Comparison of ENCODE assay signal across 8 cellular contexts in the genomic region with DNA sequence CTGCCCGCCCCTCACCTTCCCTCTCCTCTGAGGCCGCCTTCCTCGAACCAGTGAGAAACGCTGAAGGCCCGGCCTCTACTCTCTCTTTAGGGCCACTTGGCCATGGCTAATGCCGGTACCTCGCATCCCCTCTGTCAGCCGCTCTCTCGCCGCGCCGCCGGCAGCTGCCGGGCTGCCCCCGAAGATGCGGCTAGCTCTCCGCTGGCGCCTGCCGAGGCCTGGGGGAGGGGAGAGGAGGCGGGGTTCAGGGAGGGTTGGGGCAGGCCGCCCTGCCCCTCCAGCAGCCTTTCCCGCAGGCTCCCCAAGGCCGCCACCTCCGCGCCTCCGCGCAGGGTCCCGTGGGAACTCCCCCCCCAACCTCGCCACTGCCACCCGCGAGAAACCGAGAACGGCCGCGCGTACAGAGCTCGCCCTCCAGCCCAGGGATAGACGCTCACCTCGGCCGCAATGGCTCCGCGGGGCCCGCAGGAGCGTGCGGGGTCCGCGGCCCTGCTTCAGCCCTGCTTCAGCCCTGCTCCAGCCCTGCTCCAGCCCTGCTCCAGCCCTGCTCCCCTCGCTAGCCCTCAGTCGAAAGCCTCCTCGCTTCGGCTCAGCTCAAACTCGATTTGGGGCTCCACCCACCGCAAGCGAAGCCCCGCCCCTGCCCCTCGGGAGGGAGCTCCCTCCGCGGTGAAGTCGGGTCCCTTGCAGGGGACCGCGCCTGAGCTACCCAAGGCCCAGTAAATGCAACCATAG. TPM values are rescaled to one million over a fixed set of nuclear protein-coding genes. Genes with fewer than 3 reads are reported as not detected.
DNase-seq lines count a peak whose midpoint lies in the region; ATAC-seq and TF ChIP-seq lines count a peak whose summit lies in the region.

A gene with protein sequence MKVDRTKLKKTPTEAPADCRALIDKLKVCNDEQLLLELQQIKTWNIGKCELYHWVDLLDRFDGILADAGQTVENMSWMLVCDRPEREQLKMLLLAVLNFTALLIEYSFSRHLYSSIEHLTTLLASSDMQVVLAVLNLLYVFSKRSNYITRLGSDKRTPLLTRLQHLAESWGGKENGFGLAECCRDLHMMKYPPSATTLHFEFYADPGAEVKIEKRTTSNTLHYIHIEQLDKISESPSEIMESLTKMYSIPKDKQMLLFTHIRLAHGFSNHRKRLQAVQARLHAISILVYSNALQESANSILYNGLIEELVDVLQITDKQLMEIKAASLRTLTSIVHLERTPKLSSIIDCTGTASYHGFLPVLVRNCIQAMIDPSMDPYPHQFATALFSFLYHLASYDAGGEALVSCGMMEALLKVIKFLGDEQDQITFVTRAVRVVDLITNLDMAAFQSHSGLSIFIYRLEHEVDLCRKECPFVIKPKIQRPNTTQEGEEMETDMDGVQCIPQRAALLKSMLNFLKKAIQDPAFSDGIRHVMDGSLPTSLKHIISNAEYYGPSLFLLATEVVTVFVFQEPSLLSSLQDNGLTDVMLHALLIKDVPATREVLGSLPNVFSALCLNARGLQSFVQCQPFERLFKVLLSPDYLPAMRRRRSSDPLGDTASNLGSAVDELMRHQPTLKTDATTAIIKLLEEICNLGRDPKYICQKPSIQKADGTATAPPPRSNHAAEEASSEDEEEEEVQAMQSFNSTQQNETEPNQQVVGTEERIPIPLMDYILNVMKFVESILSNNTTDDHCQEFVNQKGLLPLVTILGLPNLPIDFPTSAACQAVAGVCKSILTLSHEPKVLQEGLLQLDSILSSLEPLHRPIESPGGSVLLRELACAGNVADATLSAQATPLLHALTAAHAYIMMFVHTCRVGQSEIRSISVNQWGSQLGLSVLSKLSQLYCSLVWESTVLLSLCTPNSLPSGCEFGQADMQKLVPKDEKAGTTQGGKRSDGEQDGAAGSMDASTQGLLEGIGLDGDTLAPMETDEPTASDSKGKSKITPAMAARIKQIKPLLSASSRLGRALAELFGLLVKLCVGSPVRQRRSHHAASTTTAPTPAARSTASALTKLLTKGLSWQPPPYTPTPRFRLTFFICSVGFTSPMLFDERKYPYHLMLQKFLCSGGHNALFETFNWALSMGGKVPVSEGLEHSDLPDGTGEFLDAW (N-terminal part only) (minus strand): TSS at position 569 of the 735 bp plus-strand sequence. CDS start 32,612 bp downstream, outside the sequence.

- TF ChIP-seq CTCF in Calu3 (IDR thresholded peaks at IDR 0.05; ENCODE audit: unreplicated experiment) (no peak), fibroblast of lung (conservative IDR thresholded peaks at IDR 0.05 in 1 of 2, IDR thresholded peaks at IDR 0.05 in 1 of 2; ENCODE audit: low read depth in 1 of 2, low read length in 2 of 2) (no peak)

- BruUV-seq in Calu3 (replicated peaks; lab: Mats Ljungman, UMichigan) = no TSS peak

- peak within 1 kb of the TSS; percentile 74 for H3K27ac Mint-ChIP-seq in Calu3 (ENCODE audit: unreplicated experiment)
- peak within 1 kb of the TSS; percentile 80 for H3K27ac Mint-ChIP-seq in activated T-helper 1 cell treated with anti-CD3 and anti-CD28 coated beads, Interleukin-12 subunit alpha, Interleukin-12 subunit beta, Interleukin-2, Interleukin-4 antibody, amounts not matched to agents 30 ng/mL and 10 ng/mL and 1 ng/mL, durations not matched to agents 14 hours and 24 hours and 36 hours
- peak within 1 kb of the TSS; percentile 71 to 97 (median 92) for H3K27ac Mint-ChIP-seq in naive thymus-derived CD4-positive, alpha-beta T cell
- peak within 1 kb of the TSS; percentile 87 for H3K27ac Mint-ChIP-seq in stimulated activated memory B cell treated with anti-CD40 and anti-IgM and Interleukin-4, amounts not matched to agents 10 μg/mL and 1 μg/mL and 100 μg/mL, for 72 hours

- H3K27me3 ChIP-seq in Karpas-422 (ENCODE audit: low read length) = no peaks in the 10 kb centered on the region
- H3K27me3 ChIP-seq in fibroblast of lung (ENCODE audit: control insufficient read depth, insufficient read depth, low read length) = no peaks in the 10 kb centered on the region
- H3K27me3 ChIP-seq in naive thymus-derived CD4-positive, alpha-beta T cell (ENCODE audit: control insufficient read depth in 2 of 2, insufficient read depth in 2 of 2, low read length in 2 of 2) = no peaks in the 10 kb centered on the region

- H4K20me1 ChIP-seq in Karpas-422 (ENCODE audit: insufficient read depth, low read depth, low read length) = peaks cover 14% of the 10 kb centered on the region; the same call in 1 of the 2 replicates
- no peaks in the 10 kb centered on the region for H4K20me1 ChIP-seq in fibroblast of lung (ENCODE audit: control insufficient read depth, extremely low read depth, insufficient read depth, low read length)

- H3K4me1 ChIP-seq in Karpas-422 (ENCODE audit: low read length) (peaks cover 25% of the 10 kb centered on the region), fibroblast of lung (ENCODE audit: control insufficient read depth, extremely low read depth, insufficient read depth, low read length) (no peaks in the 10 kb centered on the region)
- H3K4me1 ChIP-seq in naive thymus-derived CD4-positive, alpha-beta T cell (ENCODE audit: control insufficient read depth in 2 of 2, insufficient read depth in 2 of 2, low read length in 2 of 2) = peaks cover 5 to 10% of the 10 kb centered on the region in 2 donors

- H3K79me2 ChIP-seq in Karpas-422 (ENCODE audit: low read length) = peaks cover 37% of the 10 kb centered on the region
- peaks cover 28% of the 10 kb centered on the region for H3K79me2 ChIP-seq in fibroblast of lung (ENCODE audit: control insufficient read depth, insufficient read depth, low read length)

- H3K9ac ChIP-seq in Karpas-422 (ENCODE audit: low read length) (peak within 1 kb of the TSS; percentile 77), fibroblast of lung (ENCODE audit: insufficient read depth, low read length) (peak within 1 kb of the TSS; percentile 75)

- peak within 1 kb of the TSS; percentile 73 for H3K27ac ChIP-seq in Karpas-422 (ENCODE audit: low read length)
- H3K27ac ChIP-seq in fibroblast of lung (ENCODE audit: insufficient read depth, low read length) = peak within 1 kb of the TSS; percentile 67
- H3K27ac ChIP-seq in naive thymus-derived CD4-positive, alpha-beta T cell (ENCODE audit: low read depth, low read length) = peak within 1 kb of the TSS; percentile 89

- no peaks in the 10 kb centered on the region for H3K9me3 Mint-ChIP-seq in Calu3 (ENCODE audit: low read depth, unreplicated experiment)
- no peaks in the 10 kb centered on the region for H3K9me3 Mint-ChIP-seq in activated T-helper 1 cell treated with anti-CD3 and anti-CD28 coated beads, Interleukin-12 subunit alpha, Interleukin-12 subunit beta, Interleukin-2, Interleukin-4 antibody, amounts not matched to agents 30 ng/mL and 10 ng/mL and 1 ng/mL, durations not matched to agents 14 hours and 24 hours and 36 hours
- H3K9me3 Mint-ChIP-seq in naive thymus-derived CD4-positive, alpha-beta T cell = peaks cover 0 to 1% (median 0%) of the 10 kb centered on the region in 11 donors
- H3K9me3 Mint-ChIP-seq in stimulated activated memory B cell treated with anti-CD40 and anti-IgM and Interleukin-4, amounts not matched to agents 10 μg/mL and 1 μg/mL and 100 μg/mL, for 72 hours = no peaks in the 10 kb centered on the region

- POLR2A ChIA-PET in naive thymus-derived CD4-positive, alpha-beta T cell (lab: Charles Lee) = interaction anchor here (0.6 to 4.4 kb wide), 6 partner anchors 14 to 358 kb away, joined by 3 to 48 read pairs (median 3); a partner anchor contains a TSS

- DNase-seq in Calu3 (peak; percentile 87), Karpas-422 (peak; percentile 90), RPMI8226 (peak; percentile 83), fibroblast of lung (ENCODE audit: low read depth in 2 of 2) (peak; percentile 67 to 73)
- DNase-seq in activated T-helper 1 cell treated with anti-CD3 and anti-CD28 coated beads, Interleukin-12 subunit alpha, Interleukin-12 subunit beta, Interleukin-2, Interleukin-4 antibody, amounts not matched to agents 30 ng/mL and 10 ng/mL and 1 ng/mL, durations not matched to agents 14 hours and 24 hours and 36 hours (ENCODE audit: low spot score) = peak; percentile 80
- DNase-seq in naive thymus-derived CD4-positive, alpha-beta T cell = peak; percentile 58 to 86 (median 74)

- peak; percentile 42 for ATAC-seq in GM21576 (IDR thresholded peaks at IDR 0.05; ENCODE audit: unreplicated experiment)
- ATAC-seq in naive thymus-derived CD4-positive, alpha-beta T cell = peak; percentile 48
- peak; percentile 78 for ATAC-seq in stimulated activated memory B cell treated with anti-CD40 and anti-IgM and Interleukin-4, amounts not matched to agents 10 μg/mL and 1 μg/mL and 100 μg/mL, for 72 hours

- H3K36me3 Mint-ChIP-seq in Calu3 (ENCODE audit: insufficient read depth, unreplicated experiment) = peaks cover 58% of the 10 kb centered on the region
- peaks cover 23% of the 10 kb centered on the region for H3K36me3 Mint-ChIP-seq in activated T-helper 1 cell treated with anti-CD3 and anti-CD28 coated beads, Interleukin-12 subunit alpha, Interleukin-12 subunit beta, Interleukin-2, Interleukin-4 antibody, amounts not matched to agents 30 ng/mL and 10 ng/mL and 1 ng/mL, durations not matched to agents 14 hours and 24 hours and 36 hours (ENCODE audit: low read depth)
- H3K36me3 Mint-ChIP-seq in naive thymus-derived CD4-positive, alpha-beta T cell = peaks cover 0 to 16% (median 3%) of the 10 kb centered on the region in 5 donors
- peaks cover 13% of the 10 kb centered on the region for H3K36me3 Mint-ChIP-seq in stimulated activated memory B cell treated with anti-CD40 and anti-IgM and Interleukin-4, amounts not matched to agents 10 μg/mL and 1 μg/mL and 100 μg/mL, for 72 hours

- H3K4me2 ChIP-seq in Karpas-422 (ENCODE audit: low read depth, low read length, poor library complexity, severe bottlenecking) (peak within 1 kb of the TSS; percentile 85), fibroblast of lung (ENCODE audit: extremely low read depth, insufficient read depth, low read length) (peak within 1 kb of the TSS; percentile 44)

- no peaks in the 10 kb centered on the region for H3K27me3 Mint-ChIP-seq in Calu3 (ENCODE audit: unreplicated experiment)
- H3K27me3 Mint-ChIP-seq in activated T-helper 1 cell treated with anti-CD3 and anti-CD28 coated beads, Interleukin-12 subunit alpha, Interleukin-12 subunit beta, Interleukin-2, Interleukin-4 antibody, amounts not matched to agents 30 ng/mL and 10 ng/mL and 1 ng/mL, durations not matched to agents 14 hours and 24 hours and 36 hours (ENCODE audit: insufficient read depth) = no peaks in the 10 kb centered on the region
- H3K27me3 Mint-ChIP-seq in naive thymus-derived CD4-positive, alpha-beta T cell = no peaks in the 10 kb centered on the region
- no peaks in the 10 kb centered on the region for H3K27me3 Mint-ChIP-seq in stimulated activated memory B cell treated with anti-CD40 and anti-IgM and Interleukin-4, amounts not matched to agents 10 μg/mL and 1 μg/mL and 100 μg/mL, for 72 hours

- H3K4me3 Mint-ChIP-seq in Calu3 (ENCODE audit: low read depth, unreplicated experiment) = peak within 1 kb of the TSS; percentile 93
- H3K4me3 Mint-ChIP-seq in activated T-helper 1 cell treated with anti-CD3 and anti-CD28 coated beads, Interleukin-12 subunit alpha, Interleukin-12 subunit beta, Interleukin-2, Interleukin-4 antibody, amounts not matched to agents 30 ng/mL and 10 ng/mL and 1 ng/mL, durations not matched to agents 14 hours and 24 hours and 36 hours = peak within 1 kb of the TSS; percentile 91
- peak within 1 kb of the TSS; percentile 88 to 97 (median 92) for H3K4me3 Mint-ChIP-seq in naive thymus-derived CD4-positive, alpha-beta T cell
- H3K4me3 Mint-ChIP-seq in stimulated activated memory B cell treated with anti-CD40 and anti-IgM and Interleukin-4, amounts not matched to agents 10 μg/mL and 1 μg/mL and 100 μg/mL, for 72 hours = peak within 1 kb of the TSS; percentile 99

- peaks cover 14% of the 10 kb centered on the region for H3K4me1 Mint-ChIP-seq in Calu3 (ENCODE audit: low read depth, unreplicated experiment)
- H3K4me1 Mint-ChIP-seq in activated T-helper 1 cell treated with anti-CD3 and anti-CD28 coated beads, Interleukin-12 subunit alpha, Interleukin-12 subunit beta, Interleukin-2, Interleukin-4 antibody, amounts not matched to agents 30 ng/mL and 10 ng/mL and 1 ng/mL, durations not matched to agents 14 hours and 24 hours and 36 hours (ENCODE audit: low read depth) = peaks cover 22% of the 10 kb centered on the region
- peaks cover 9 to 34% (median 23%) of the 10 kb centered on the region in 7 donors for H3K4me1 Mint-ChIP-seq in naive thymus-derived CD4-positive, alpha-beta T cell
- H3K4me1 Mint-ChIP-seq in stimulated activated memory B cell treated with anti-CD40 and anti-IgM and Interleukin-4, amounts not matched to agents 10 μg/mL and 1 μg/mL and 100 μg/mL, for 72 hours = peaks cover 23% of the 10 kb centered on the region

- H3K9me3 ChIP-seq in Karpas-422 (ENCODE audit: low read length) (no peaks in the 10 kb centered on the region), fibroblast of lung (ENCODE audit: control insufficient read depth, insufficient read depth, low read depth, low read length) (no peaks in the 10 kb centered on the region)
- H3K9me3 ChIP-seq in naive thymus-derived CD4-positive, alpha-beta T cell (ENCODE audit: control insufficient read depth in 2 of 3, low read length in 3 of 3) = no peaks in the 10 kb centered on the region

- peaks cover 9% of the 10 kb centered on the region for H3K36me3 ChIP-seq in Karpas-422 (ENCODE audit: insufficient read depth, low read length)
- no peaks in the 10 kb centered on the region for H3K36me3 ChIP-seq in fibroblast of lung (ENCODE audit: control insufficient read depth, insufficient read depth, low read length)
- H3K36me3 ChIP-seq in naive thymus-derived CD4-positive, alpha-beta T cell (ENCODE audit: control insufficient read depth in 2 of 3, insufficient read depth in 3 of 3, low read length in 3 of 3) = peaks cover 0 to 7% (median 0%) of the 10 kb centered on the region in 3 experiments

- H2AFZ ChIP-seq in Karpas-422 (ENCODE audit: low read length) (peak within 1 kb of the TSS; percentile 65; the same call in 1 of the 2 replicates), fibroblast of lung (ENCODE audit: low read length) (peak within 1 kb of the TSS; percentile 73)

- no peaks in the 10 kb centered on the region for H3K9me2 ChIP-seq in Karpas-422 (replicated peaks; ENCODE audit: insufficient read depth, low read length)

- H3K4me3 ChIP-seq in Karpas-422 (ENCODE audit: low read length) (peak within 1 kb of the TSS; percentile 66), fibroblast of lung (replicated peaks in 1 of 4; ENCODE audit: control extremely low read depth in 1 of 4, insufficient read depth in 1 of 4, low read depth in 3 of 4, low read length in 4 of 4) (peak within 1 kb of the TSS; percentile 66 to 96 (median 71))
- peak within 1 kb of the TSS; percentile 43 for H3K4me3 ChIP-seq in naive thymus-derived CD4-positive, alpha-beta T cell (ENCODE audit: low read length)

- CTCF ChIA-PET in Calu3 (lab: Charles Lee) = interaction anchor here (0.7 to 1.5 kb wide), 3 partner anchors 29 to 357 kb away, joined by 3 to 7 read pairs (median 4); no protein-coding TSS in a partner anchor
- CTCF ChIA-PET in naive thymus-derived CD4-positive, alpha-beta T cell (lab: Charles Lee) = interaction anchor here (0.7 to 1.0 kb wide), 2 partner anchors 28 to 150 kb away, joined by 3 to 5 read pairs; no protein-coding TSS in a partner anchor

- intact Hi-C loops in Calu3 (cut with micrococcal nuclease; ENCODE audit: unreplicated experiment) = no loop called here
- intact Hi-C loops in activated T-helper 1 cell treated with anti-CD3 and anti-CD28 coated beads, Interleukin-12 subunit alpha, Interleukin-12 subunit beta, Interleukin-2, Interleukin-4 antibody, amounts not matched to agents 30 ng/mL and 10 ng/mL and 1 ng/mL, durations not matched to agents 14 hours and 24 hours and 36 hours (cut with micrococcal nuclease) = loop anchor here (2.0 to 10.0 kb wide), 5 partner anchors 61 to 948 kb away; a partner anchor contains a TSS
- intact Hi-C loops in naive thymus-derived CD4-positive, alpha-beta T cell (cut with micrococcal nuclease) = loop anchor here (2.0 to 10.0 kb wide), 6 partner anchors 46 to 948 kb away; a partner anchor contains a TSS

RNA-seq across cellular contexts. Expression of the gene that starts here (rescaled TPM):
- 347 and 376 TPM in 2 replicates for total RNA-seq in Calu3 (2022)
- total RNA-seq in Karpas-422 (2014; rRNA removed; shearing (Covaris generic); ENCODE audit: low replicate concordance) = 101 and 104 TPM in 2 replicates
- 367 and 385 TPM in 2 replicates for total RNA-seq in activated T-helper 1 cell treated with anti-CD3 and anti-CD28 coated beads, Interleukin-12 subunit alpha, Interleukin-12 subunit beta, Interleukin-2, Interleukin-4 antibody, amounts not matched to agents 30 ng/mL and 10 ng/mL and 1 ng/mL, durations not matched to agents 14 hours and 24 hours and 36 hours
- 85.5 and 146 TPM in 2 replicates for total RNA-seq in fibroblast of lung
- 52.8 and 73.3 TPM in 2 replicates for polyA plus RNA-seq in fibroblast of lung
- polyA plus RNA-seq in fibroblast of lung (2012) = 61.4 and 68.0 TPM in 2 replicates
- 350 and 439 TPM in 2 replicates for polyA minus RNA-seq in fibroblast of lung (ENCODE audit: low replicate concordance)
- total RNA-seq in naive thymus-derived CD4-positive, alpha-beta T cell = 100 to 1,000 TPM; 180 to 266 (median 183) TPM
- 10 to 100 TPM; 13.1 to 14.7 TPM for polyA plus RNA-seq in naive thymus-derived CD4-positive, alpha-beta T cell

Comparison
In these comparisons a context has a peak if more than half of its experiments do, and no peak if none do; other contexts are left out.
1. Peak in every context shown above with its lines: DNase-seq, ATAC-seq, H3K4me3 ChIP-seq and H3K27ac ChIP-seq.